In the genomic region with DNA sequence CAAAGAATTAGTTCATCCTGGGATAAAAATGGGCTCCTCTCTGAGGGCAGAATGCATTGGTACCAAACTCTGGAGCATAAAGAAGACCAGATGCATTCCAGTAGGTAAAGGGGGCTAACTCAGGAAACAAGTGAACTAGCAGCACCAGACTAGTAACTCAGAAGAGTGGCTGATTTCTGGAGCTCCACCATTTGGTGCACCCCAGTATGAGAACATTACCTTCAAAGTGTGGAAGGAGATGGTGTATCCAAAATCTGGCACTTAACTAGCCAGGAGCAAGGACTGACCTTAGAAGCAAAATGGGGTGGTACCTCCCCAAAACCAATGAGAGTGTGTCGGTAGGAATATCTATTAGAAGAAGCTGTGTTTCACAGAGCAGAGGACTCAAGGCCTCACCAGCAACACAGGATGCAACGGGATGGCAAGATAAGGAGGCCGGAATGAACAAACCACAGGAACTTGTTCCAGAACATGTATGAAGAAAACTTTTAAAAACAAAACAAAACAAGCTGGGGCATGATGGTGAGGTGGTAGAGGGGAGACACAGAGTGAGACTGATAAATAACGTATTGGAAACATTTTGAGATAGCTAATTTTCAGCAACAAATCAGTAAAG, we compare ENCODE assay signal across 16 cellular contexts.
DNase-seq lines count a peak whose midpoint lies in the region; ATAC-seq and TF ChIP-seq lines count a peak whose summit lies in the region.
"Had no signal": no experiment of that assay in that cellular context is flagged by ENCODE, and none has a peak within 500 bp of the region (broad histone marks: within the 10 kb centered on the region; RNA-seq: fewer than 3 reads in every experiment).

No MANE protein-coding gene starts in this region.

- peaks cover 0 to 13% (median 0%) of the 10 kb centered on the region in 11 donors for H3K9me3 ChIP-seq in heart right ventricle
- H3K9me3 ChIP-seq in tibial artery, result peaks cover 0 to 3% (median 0%) of the 10 kb centered on the region in 3 donors
- H3K9me3 ChIP-seq: right atrium auricular region, suprapubic skin had no signal

- WGBS in heart right ventricle, 2 donors, result 56 to 58% methylated on average over 4 of the region's 4 CpGs

- H3K4me3 ChIP-seq in heart right ventricle (no peak overlapping the region), tibial artery (no peak overlapping the region)
- H3K4me3 ChIP-seq: right atrium auricular region, suprapubic skin had no signal

- intact Hi-C loops in heart right ventricle (cut with DNase I), result no loop called here
- intact Hi-C loops in tibial artery (cut with DNase I; ENCODE audit: low total_unique reads), result no loop called here

- H3K36me3 Mint-ChIP-seq in T-cell, result peaks cover 6% of the 10 kb centered on the region

- H3K4me3 Mint-ChIP-seq in T-cell, result no peak overlapping the region
- H3K4me3 Mint-ChIP-seq: activated naive CD8-positive, alpha-beta T cell; mesothelial cell of epicardium had no signal

- peak in 5 of 6 experiments; percentile 13 to 73 (median 53) for DNase-seq in stimulated activated naive CD4-positive, alpha-beta T cell (lab: John Stamatoyannopoulos, UW)
- no peak for DNase-seq in stimulated activated naive CD4-positive, alpha-beta T cell treated with Interleukin-2 at 50 U/mL for 16 hours (lab: John Stamatoyannopoulos, UW)
- DNase-seq in T-cell, result peak in 28 of 34 experiments; percentile 5 to 70 (median 27)
- DNase-seq in central memory CD4-positive, alpha-beta T cell, result peak; percentile 57
- no peak for DNase-seq in heart right ventricle
- no peak for DNase-seq in tibial artery
- DNase-seq: kidney, NCI-H187 treated with DMSO at 0.1 percent for 48 hours, NCI-H446 treated with DMSO at 0.1 percent for 48 hours, Right ventricle myocardium superior, T1000 had no signal

- H3K27me3 ChIP-seq in heart right ventricle, result no peaks in the 10 kb centered on the region
- H3K27me3 ChIP-seq in tibial artery, result no peaks in the 10 kb centered on the region
- H3K27me3 ChIP-seq: right atrium auricular region, suprapubic skin had no signal

- H3K4me1 ChIP-seq in heart right ventricle (no peaks in the 10 kb centered on the region), tibial artery (no peaks in the 10 kb centered on the region)
- H3K4me1 ChIP-seq: right atrium auricular region, suprapubic skin had no signal

- CTCF ChIA-PET in T-cell (lab: Charles Lee), result interaction anchor here (0.5 to 1.4 kb wide), 5 partner anchors 11 to 421 kb away, joined by 3 to 7 read pairs (median 4); no protein-coding TSS in a partner anchor

- H3K27ac ChIP-seq in heart right ventricle, result no peak overlapping the region
- H3K27ac ChIP-seq in tibial artery, result no peak overlapping the region
- H3K27ac ChIP-seq: right atrium auricular region, suprapubic skin had no signal

- H3K36me3 ChIP-seq in heart right ventricle (no peaks in the 10 kb centered on the region), tibial artery (no peaks in the 10 kb centered on the region)
- H3K36me3 ChIP-seq: right atrium auricular region, suprapubic skin had no signal

- no peaks in the 10 kb centered on the region for H3K27me3 Mint-ChIP-seq in T-cell
- H3K27me3 Mint-ChIP-seq: activated naive CD8-positive, alpha-beta T cell had no signal

- peaks cover 25 to 33% (median 31%) of the 10 kb centered on the region in 3 donors for H3K4me1 Mint-ChIP-seq in T-cell
- H3K4me1 Mint-ChIP-seq: mesothelial cell of epicardium had no signal

- no peak for TF ChIP-seq CTCF in heart right ventricle (IDR thresholded peaks at IDR 0.05)
- no peak for TF ChIP-seq CTCF in tibial artery (IDR thresholded peaks at IDR 0.05)

- H3K9me3 Mint-ChIP-seq in T-cell, result peaks cover 0 to 8% (median 7%) of the 10 kb centered on the region in 3 donors

- POLR2A ChIA-PET in T-cell (lab: Charles Lee), result interaction anchor here (0.5 to 0.8 kb wide), 4 partner anchors 12 to 561 kb away, joined by 3 read pairs; no protein-coding TSS in a partner anchor

- H3K27ac Mint-ChIP-seq in T-cell, result no peak overlapping the region
- H3K27ac Mint-ChIP-seq: mesothelial cell of epicardium had no signal

- peak; percentile 77 to 89 (median 80) for ATAC-seq in T-cell (replicated peaks in 1 of 4)
- no peak for ATAC-seq in heart right ventricle
- no peak for ATAC-seq in HG03439 (IDR thresholded peaks at IDR 0.05; ENCODE audit: unreplicated experiment)

Comparison
In these comparisons a context has a peak if more than half of its experiments do, and no peak if none do; other contexts are left out.
1. DNase-seq: peak in stimulated activated naive CD4-positive, alpha-beta T cell (5 of 6), T-cell (28 of 34) and central memory CD4-positive, alpha-beta T cell (single experiment); none in stimulated activated naive CD4-positive, alpha-beta T cell treated with Interleukin-2 at 50 U/mL for 16 hours (single experiment), heart right ventricle (0 of 2) and tibial artery (0 of 2).
2. ATAC-seq: peak in T-cell (4 of 4); none in heart right ventricle (0 of 8) and HG03439 (single experiment).